In the genomic region with DNA sequence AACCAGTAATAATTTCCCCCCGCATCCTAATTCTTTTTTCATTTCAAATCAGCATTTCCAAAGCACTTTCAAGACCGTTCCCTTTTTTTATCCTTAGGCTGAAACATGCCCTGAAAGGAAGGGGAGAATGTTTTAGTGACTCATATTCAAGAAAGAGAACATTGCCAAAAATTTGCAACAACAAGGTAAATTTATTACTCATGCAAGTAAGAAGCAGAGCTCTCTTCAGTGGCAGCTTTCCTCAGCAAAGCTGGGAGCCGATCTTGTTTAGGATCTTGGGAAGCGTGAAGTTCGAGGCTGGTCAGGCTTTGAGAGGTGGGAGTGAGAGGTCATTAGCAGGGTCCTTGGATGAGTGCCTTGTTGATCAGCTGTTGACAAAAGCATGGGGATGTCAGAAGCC, we compare ENCODE assay signal across 12 cellular contexts.
A peak's percentile ranks its signal among the peaks of the same experiment; 100 is the strongest.
DNase-seq lines count a peak whose midpoint lies in the region; ATAC-seq and TF ChIP-seq lines count a peak whose summit lies in the region.
"Had no signal": no experiment of that assay in that cellular context is flagged by ENCODE, and none has a peak within 500 bp of the region (broad histone marks: within the 10 kb centered on the region; RNA-seq: fewer than 3 reads in every experiment).

No MANE protein-coding gene starts in this region.

- ATAC-seq in IMR-90 (ENCODE audit: low read depth) (peak; percentile 81), GM19467 (IDR thresholded peaks at IDR 0.05; ENCODE audit: unreplicated experiment) (no peak), GM18502 (IDR thresholded peaks at IDR 0.05; ENCODE audit: poor library complexity, unreplicated experiment) (no peak)

- BruUV-seq in IMR-90 (replicated peaks; lab: Mats Ljungman, UMichigan), result no TSS peak

- H3K23ac ChIP-seq in IMR-90 (ENCODE audit: low read depth, low read length) (peak overlapping the region; percentile 95), mesenchymal stem cell (ENCODE audit: low read length in 2 of 2) (no peak overlapping the region)

- H3K27me3 ChIP-seq in IMR-90 (ENCODE audit: control insufficient read depth, insufficient read depth, low read length) (no peaks in the 10 kb centered on the region), mesenchymal stem cell (ENCODE audit: control insufficient read depth in 1 of 2, insufficient read depth in 1 of 2, low read length in 2 of 2) (no peaks in the 10 kb centered on the region), tibial nerve (no peaks in the 10 kb centered on the region)
- no peaks in the 10 kb centered on the region for H3K27me3 ChIP-seq in effector memory CD4-positive, alpha-beta T cell (replicated peaks; ENCODE audit: control insufficient read depth, insufficient read depth, low read length, poor library complexity, severe bottlenecking)

- H3K4ac ChIP-seq in IMR-90 (ENCODE audit: low read depth, low read length) (peak overlapping the region; percentile 82), mesenchymal stem cell (ENCODE audit: low read depth in 1 of 2, low read length in 2 of 2) (peak overlapping the region; percentile 51 to 83)

- H2BK5ac ChIP-seq in IMR-90 (ENCODE audit: low read depth, low read length, poor library complexity, severe bottlenecking) (peak overlapping the region; percentile 81), mesenchymal stem cell (ENCODE audit: low read depth, low read length, poor library complexity, severe bottlenecking) (no peak overlapping the region)

- no peaks in the 10 kb centered on the region for H3K36me3 ChIP-seq in IMR-90 (ENCODE audit: control insufficient read depth, insufficient read depth, low read length)
- H3K36me3 ChIP-seq in mesenchymal stem cell (ENCODE audit: control insufficient read depth in 1 of 2, insufficient read depth in 2 of 2, low read depth in 1 of 2, low read length in 2 of 2), result no peaks in the 10 kb centered on the region
- H3K36me3 ChIP-seq in tibial nerve, result no peaks in the 10 kb centered on the region
- H3K36me3 ChIP-seq in effector memory CD4-positive, alpha-beta T cell (ENCODE audit: control insufficient read depth, insufficient read depth, low read length), result no peaks in the 10 kb centered on the region

- peak overlapping the region; percentile 39 for H2AK9ac ChIP-seq in IMR-90 (replicated peaks; ENCODE audit: low read depth, low read length, poor library complexity)

- H2AK5ac ChIP-seq in IMR-90 (ENCODE audit: low read depth, low read length) (peak overlapping the region; percentile 62), mesenchymal stem cell (ENCODE audit: low read length, severe bottlenecking) (no peak overlapping the region)

- intact Hi-C loops in IMR-90 (cut with micrococcal nuclease), result loop anchor here (5.0 kb wide), 1 partner anchor 130 kb away; a partner anchor contains a TSS

- H3K4me3 ChIP-seq in AG04449 (ENCODE audit: low read depth, low read length), result peak overlapping the region; percentile 12
- H3K4me3 ChIP-seq in IMR-90 (ENCODE audit: insufficient read depth, low read depth, low read length), result peak overlapping the region; percentile 11; the same call in 1 of the 2 replicates
- H3K4me3 ChIP-seq in cardiac fibroblast (replicated peaks in 1 of 2; ENCODE audit: low read depth in 2 of 2, low read length in 2 of 2), result peak overlapping the region in 1 of 2 donors; percentile 22
- H3K4me3 ChIP-seq in mesenchymal stem cell (ENCODE audit: insufficient read depth in 1 of 2, low read depth in 1 of 2, low read length in 2 of 2), result peak overlapping the region in 1 of 2 experiments; percentile 64
- no peak overlapping the region for H3K4me3 ChIP-seq in tibial nerve
- no peak overlapping the region for H3K4me3 ChIP-seq in effector memory CD4-positive, alpha-beta T cell (ENCODE audit: insufficient read depth, low read depth, low read length, poor library complexity, severe bottlenecking)

- H2BK12ac ChIP-seq in mesenchymal stem cell (ENCODE audit: low read length in 2 of 2), result peak overlapping the region in 1 of 2 experiments; percentile 54

- peak overlapping the region in 1 of 2 experiments; percentile 81; a peak in 3 of 4 replicates for H4K8ac ChIP-seq in IMR-90 (ENCODE audit: low read depth in 2 of 2, low read length in 2 of 2)
- no peak overlapping the region for H4K8ac ChIP-seq in mesenchymal stem cell (ENCODE audit: low read length)

- peak overlapping the region; percentile 70 for H3K56ac ChIP-seq in IMR-90 (ENCODE audit: extremely low read depth, insufficient read depth, low read length)

- TF ChIP-seq RAD21 in IMR-90 (IDR thresholded peaks at IDR 0.05; ENCODE audit: low read length), result no peak

- POLR2A ChIA-PET in AG04449 (lab: Yijun Ruan, JAX), result interaction anchor here (1.0 kb wide), 1 partner anchor 109 kb away, joined by 3 read pairs; no protein-coding TSS in a partner anchor
- POLR2A ChIA-PET in IMR-90 (lab: Charles Lee; ENCODE audit: unreplicated experiment), result interaction anchor here (0.7 kb wide), 1 partner anchor 38 kb away, joined by 3 read pairs; no protein-coding TSS in a partner anchor

- H2BK120ac ChIP-seq in IMR-90 (ENCODE audit: low read depth, low read length), result peak overlapping the region; percentile 89
- H2BK120ac ChIP-seq in mesenchymal stem cell (ENCODE audit: low read depth, low read length), result no peak overlapping the region

- H2AFZ ChIP-seq in IMR-90 (replicated peaks; ENCODE audit: low read length, poor library complexity) (peak overlapping the region; percentile 49), mesenchymal stem cell (ENCODE audit: low read depth, low read length) (no peak overlapping the region)

- DNase-seq in AG04449 (ENCODE audit: low read depth, low spot score) (peak; percentile 50), IMR-90 (peak; percentile 92), cardiac fibroblast (ENCODE audit: low read depth in 2 of 2) (peak; percentile 87 to 88), mesenchymal stem cell (peak; percentile 69), tibial nerve (ENCODE audit: low spot score in 2 of 2) (no peak)
- DNase-seq in effector memory CD4-positive, alpha-beta T cell, result no peak
- DNase-seq: CD4-positive, alpha-beta memory T cell; cortex of kidney; NCI-H2029 treated with DMSO at 0.1 percent for 48 hours; SHP77 had no signal

- H3K9ac ChIP-seq in IMR-90 (ENCODE audit: low read depth, low read length) (peak overlapping the region; percentile 60), mesenchymal stem cell (ENCODE audit: low read length) (peak overlapping the region; percentile 85)

- TF ChIP-seq CTCF in AG04449 (IDR thresholded peaks at IDR 0.05; ENCODE audit: insufficient read depth, low read length, missing control alignments) (no peak), IMR-90 (conservative IDR thresholded peaks at IDR 0.05; ENCODE audit: low read depth, low read length) (no peak), cardiac fibroblast (IDR thresholded peaks at IDR 0.05; ENCODE audit: low read depth, low read length) (no peak), tibial nerve (IDR thresholded peaks at IDR 0.05) (no peak)

- no peaks in the 10 kb centered on the region for H3K9me3 ChIP-seq in IMR-90 (ENCODE audit: control insufficient read depth, insufficient read depth, low read length)
- no peaks in the 10 kb centered on the region for H3K9me3 ChIP-seq in mesenchymal stem cell (ENCODE audit: control insufficient read depth, low read length)
- H3K9me3 ChIP-seq in tibial nerve, result no peaks in the 10 kb centered on the region
- no peaks in the 10 kb centered on the region for H3K9me3 ChIP-seq in effector memory CD4-positive, alpha-beta T cell (ENCODE audit: control insufficient read depth, low read length)

- H3K4me2 ChIP-seq in IMR-90 (ENCODE audit: low read depth, low read length) (peak overlapping the region; percentile 79), mesenchymal stem cell (ENCODE audit: low read length, poor library complexity, severe bottlenecking) (no peak overlapping the region)

- peaks cover 15% of the 10 kb centered on the region for H3K9me1 ChIP-seq in IMR-90 (ENCODE audit: insufficient read depth, low read length)

- H3K4me1 ChIP-seq in IMR-90 (ENCODE audit: control insufficient read depth, insufficient read depth, low read length), result peaks cover 19% of the 10 kb centered on the region
- H3K4me1 ChIP-seq in mesenchymal stem cell (ENCODE audit: control insufficient read depth, insufficient read depth, low read depth, low read length), result peaks cover 5% of the 10 kb centered on the region
- peaks cover 0 to 51% (median 27%) of the 10 kb centered on the region in 4 donors for H3K4me1 ChIP-seq in tibial nerve
- H3K4me1 ChIP-seq in effector memory CD4-positive, alpha-beta T cell (ENCODE audit: control insufficient read depth, insufficient read depth, low read length, poor library complexity, severe bottlenecking), result peaks cover 14% of the 10 kb centered on the region

- H4K20me1 ChIP-seq in IMR-90 (ENCODE audit: insufficient read depth, low read length), result peaks cover 30% of the 10 kb centered on the region

- dilution Hi-C loops in IMR-90 (cut with HindIII; ENCODE audit: low sequenced_read_pairs, unreplicated experiment), result no loop called here

- H3K14ac ChIP-seq in IMR-90 (replicated peaks; ENCODE audit: low read depth, low read length) (peak overlapping the region; percentile 81), mesenchymal stem cell (ENCODE audit: low read length in 2 of 2) (no peak overlapping the region)

- H4K91ac ChIP-seq in IMR-90 (ENCODE audit: insufficient read depth, low read depth, low read length), result peak overlapping the region; percentile 83
- no peak overlapping the region for H4K91ac ChIP-seq in mesenchymal stem cell (ENCODE audit: low read length)

- H2BK15ac ChIP-seq in IMR-90 (ENCODE audit: low read depth, low read length) (peak overlapping the region; percentile 82; the same call in 2 of the 3 replicates), mesenchymal stem cell (ENCODE audit: low read depth, poor library complexity, severe bottlenecking) (peak overlapping the region; percentile 60)

- H3K27ac ChIP-seq in IMR-90 (ENCODE audit: insufficient read depth, low read length) (peak overlapping the region; percentile 80), mesenchymal stem cell (ENCODE audit: low read length, poor library complexity, severe bottlenecking) (no peak overlapping the region), tibial nerve (peak overlapping the region in 1 of 4 donors; percentile 22)
- no peak overlapping the region for H3K27ac ChIP-seq in effector memory CD4-positive, alpha-beta T cell (ENCODE audit: insufficient read depth, low read length, poor library complexity, severe bottlenecking)

- CTCF ChIA-PET in AG04449 (lab: Yijun Ruan, JAX), result interaction anchor here (0.7 to 1.8 kb wide), 5 partner anchors 26 to 135 kb away, joined by 3 to 5 read pairs (median 3); no protein-coding TSS in a partner anchor
- CTCF ChIA-PET in IMR-90 (lab: Yijun Ruan, JAX), result interaction anchor here (0.6 to 0.8 kb wide), 2 partner anchors 18 to 33 kb away, joined by 3 read pairs; no protein-coding TSS in a partner anchor

- peak overlapping the region; percentile 69 for H4K5ac ChIP-seq in IMR-90 (ENCODE audit: low read depth, low read length)

- peaks cover 58 to 96% of the 10 kb centered on the region in 2 experiments for H3K79me1 ChIP-seq in IMR-90 (ENCODE audit: low read depth in 1 of 2, low read length in 2 of 2)
- peaks cover 38% of the 10 kb centered on the region for H3K79me1 ChIP-seq in mesenchymal stem cell (replicated peaks; ENCODE audit: low read length, poor library complexity, severe bottlenecking)

- H3K18ac ChIP-seq in IMR-90 (ENCODE audit: low read depth, low read length) (peak overlapping the region; percentile 86), mesenchymal stem cell (ENCODE audit: low read depth in 1 of 2, low read length in 2 of 2) (peak overlapping the region in 1 of 2 experiments; percentile 8)

- WGBS in IMR-90 (ENCODE audit: extremely low coverage in 2 of 2, insufficient read length in 1 of 2), 2 experiments, result no CpG with 5 or more reads among the region's 5 CpGs
- 43% methylated on average over 3 of the region's 5 CpGs for WGBS in mesenchymal stem cell
- 59 to 68% methylated on average over 5 of the region's 5 CpGs for WGBS in tibial nerve, 2 donors

- in situ Hi-C loops in IMR-90 (cut with MboI; ENCODE audit: low sequenced_read_pairs), result no loop called here

- TF ChIP-seq EP300 in tibial nerve (IDR thresholded peaks at IDR 0.05), result no peak

- no peak for TF ChIP-seq POLR2A in IMR-90 (IDR thresholded peaks at IDR 0.05; ENCODE audit: low read depth, low read length)
- no peak for TF ChIP-seq POLR2A in tibial nerve (IDR thresholded peaks at IDR 0.05)

- H2BK20ac ChIP-seq in IMR-90 (ENCODE audit: low read depth, low read length), result peak overlapping the region; percentile 84

Comparison
In these comparisons a context has a peak if more than half of its experiments do, and no peak if none do; other contexts are left out.
1. DNase-seq: peak in AG04449 (single experiment), IMR-90 (single experiment), cardiac fibroblast (2 of 2) and mesenchymal stem cell (single experiment); none in tibial nerve (0 of 2) and effector memory CD4-positive, alpha-beta T cell (0 of 3).
2. H3K4me3 ChIP-seq: peak in AG04449 (single experiment) and IMR-90 (single experiment); none in tibial nerve (0 of 4) and effector memory CD4-positive, alpha-beta T cell (single experiment).